In the genomic region with DNA sequence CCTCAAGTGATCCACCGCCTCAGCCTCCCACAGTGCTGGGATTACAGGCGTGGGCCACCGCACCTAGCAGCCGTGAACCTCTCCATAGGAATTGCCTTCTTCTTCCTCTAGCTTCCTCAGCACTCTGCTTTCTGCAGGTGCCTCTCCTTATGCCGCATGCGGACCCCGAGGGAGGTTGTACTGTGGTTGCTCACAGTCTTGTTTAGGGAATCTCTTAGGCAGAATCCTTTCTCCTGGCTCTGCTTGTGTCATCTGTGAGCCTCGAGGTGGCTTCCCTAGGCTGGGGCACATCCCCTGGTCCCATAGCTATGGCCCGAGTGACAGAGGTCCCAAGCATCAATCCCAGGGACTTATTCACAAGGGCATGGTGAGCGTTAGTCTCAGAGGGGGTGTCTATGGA, we compare ENCODE assay signal across 23 cellular contexts. TPM values are rescaled to one million over a fixed set of nuclear protein-coding genes. Genes with fewer than 3 reads are reported as not detected.
DNase-seq lines count a peak whose midpoint lies in the region; ATAC-seq and TF ChIP-seq lines count a peak whose summit lies in the region.
"Had no signal": no experiment of that assay in that cellular context is flagged by ENCODE, and none has a peak within 500 bp of the region (broad histone marks: within the 10 kb centered on the region; RNA-seq: fewer than 3 reads in every experiment).

No MANE protein-coding gene starts in this region.

- DNase-seq in right atrium auricular region (ENCODE audit: low spot score) = peak; percentile 18
- no peak for DNase-seq in Right ventricle myocardium superior
- peak; percentile 13 for DNase-seq in colonic mucosa
- peak; percentile 38 for DNase-seq in osteocyte (ENCODE audit: extremely low spot score, unreplicated experiment)
- no peak for DNase-seq in DMS53 treated with DMSO at 0.1 percent for 48 hours (lab: John Stamatoyannopoulos, UW; ENCODE audit: unreplicated experiment)
- DNase-seq: BE2C; CD4-positive, CD25-positive, alpha-beta regulatory T cell; DMS79 treated with DMSO at 0.1 percent for 48 hours; KG1; NCI-H1092 treated with DMSO at 0.1 percent for 48 hours; NCI-H1436 treated with DMSO at 0.1 percent for 48 hours; NCI-H2029; NCI-H226; NCI-H510A treated with DMSO at 0.1 percent for 48 hours; NCI-H748 treated with DMSO at 0.1 percent for 48 hours had no signal

- no peaks in the 10 kb centered on the region for H3K9me3 Mint-ChIP-seq in osteocyte (ENCODE audit: unreplicated experiment)
- H3K9me3 Mint-ChIP-seq: GM23338 had no signal

- peaks cover 4% of the 10 kb centered on the region for H3K4me1 Mint-ChIP-seq in osteocyte (ENCODE audit: unreplicated experiment)

- H3K36me3 ChIP-seq in right atrium auricular region (no peaks in the 10 kb centered on the region), colonic mucosa (no peaks in the 10 kb centered on the region)
- H3K36me3 ChIP-seq: BE2C had no signal

- H3K27ac Mint-ChIP-seq in osteocyte (ENCODE audit: unreplicated experiment) = no peak overlapping the region
- H3K27ac Mint-ChIP-seq: GM23338 had no signal

- TF ChIP-seq CTCF in right atrium auricular region (IDR thresholded peaks at IDR 0.05) = no peak
- no peak for TF ChIP-seq CTCF in colonic mucosa (IDR thresholded peaks at IDR 0.05)
- TF ChIP-seq CTCF in osteocyte (IDR thresholded peaks at IDR 0.05) = no peak

- no peaks in the 10 kb centered on the region for H3K27me3 ChIP-seq in right atrium auricular region
- no peaks in the 10 kb centered on the region for H3K27me3 ChIP-seq in colonic mucosa
- H3K27me3 ChIP-seq: BE2C had no signal

- intact Hi-C loops in Right ventricle myocardium superior (cut with DNase I) = loop anchor here (5.0 kb wide), 1 partner anchor 60 kb away; no protein-coding TSS in a partner anchor
- intact Hi-C loops in colonic mucosa (cut with DNase I) = loop anchor here (10.0 kb wide), 1 partner anchor 132 kb away; no protein-coding TSS in a partner anchor

- H3K4me3 ChIP-seq in right atrium auricular region = no peak overlapping the region
- H3K4me3 ChIP-seq in colonic mucosa = no peak overlapping the region
- H3K4me3 ChIP-seq: A549, GM12878, GM23338 had no signal

- H3K36me3 Mint-ChIP-seq in osteocyte (ENCODE audit: unreplicated experiment) = no peaks in the 10 kb centered on the region
- H3K36me3 Mint-ChIP-seq: CD4-positive, CD25-positive, alpha-beta regulatory T cell had no signal

- H3K9me3 ChIP-seq in right atrium auricular region = no peaks in the 10 kb centered on the region
- no peaks in the 10 kb centered on the region for H3K9me3 ChIP-seq in colonic mucosa
- H3K9me3 ChIP-seq: A549, BE2C had no signal

- peaks cover 11% of the 10 kb centered on the region for H3K27me3 Mint-ChIP-seq in osteocyte (ENCODE audit: unreplicated experiment)

- no peak overlapping the region for H3K9ac ChIP-seq in colonic mucosa (ENCODE audit: low read depth in 2 of 2, low read length in 2 of 2)

- no peak overlapping the region for H3K4me3 Mint-ChIP-seq in osteocyte (ENCODE audit: unreplicated experiment)
- H3K4me3 Mint-ChIP-seq: CD4-positive, CD25-positive, alpha-beta regulatory T cell; GM23338 had no signal

- H3K27ac ChIP-seq in right atrium auricular region (no peak overlapping the region), colonic mucosa (no peak overlapping the region)
- H3K27ac ChIP-seq: A549 had no signal

- no peak for ATAC-seq in Right ventricle myocardium superior (ENCODE audit: poor library complexity)
- no peak for ATAC-seq in HG02798 (IDR thresholded peaks at IDR 0.05; ENCODE audit: poor library complexity, unreplicated experiment)
- no peak for ATAC-seq in HG03460 (IDR thresholded peaks at IDR 0.05; ENCODE audit: unreplicated experiment)
- ATAC-seq: A549, GM12878, GM23338, HCT116, Panc1 had no signal

- H3K4me1 ChIP-seq in right atrium auricular region = no peaks in the 10 kb centered on the region
- no peaks in the 10 kb centered on the region for H3K4me1 ChIP-seq in colonic mucosa
- H3K4me1 ChIP-seq: BE2C had no signal

RNA-seq across cellular contexts. Expression of a gene that starts 33.2 kb away (rescaled TPM):
- total RNA-seq in right atrium auricular region = 1 to 10 TPM; 6.6 to 9.6 TPM
- total RNA-seq in Right ventricle myocardium superior = 14.4 TPM
- total RNA-seq in colonic mucosa = 1 to 10 TPM; 3.4 to 4.5 TPM
- total RNA-seq in osteocyte = not detected in 2 replicates
- total RNA-seq: GM23338, SK-MEL-5 had no signal

RNA-seq across cellular contexts. Expression of a gene that starts 38.1 kb away (rescaled TPM):
- total RNA-seq in right atrium auricular region (1 to 10 TPM; 4.1 to 6.2 TPM), Right ventricle myocardium superior (3.6 TPM), colonic mucosa (10 to 100 TPM; 11.0 to 11.3 TPM), osteocyte (5.9 and 8.0 TPM in 2 replicates)

RNA-seq across cellular contexts. Expression of a gene that starts 48.6 kb away (rescaled TPM):
- total RNA-seq in right atrium auricular region (100 to 1,000 TPM in 1 of 2 donors, 10 to 100 TPM in 1; 100.0 to 110 TPM), Right ventricle myocardium superior (116 TPM), colonic mucosa (100 to 1,000 TPM; 189 to 304 TPM), osteocyte (66.3 and 72.9 TPM in 2 replicates)

Comparison
In these comparisons a context has a peak if more than half of its experiments do, and no peak if none do; other contexts are left out.
1. DNase-seq: peak in right atrium auricular region (single experiment), colonic mucosa (single experiment) and osteocyte (single experiment); none in Right ventricle myocardium superior (single experiment) and DMS53 treated with DMSO at 0.1 percent for 48 hours (single experiment).